Comparison of ENCODE assay signal across 8 cellular contexts in the genomic region with DNA sequence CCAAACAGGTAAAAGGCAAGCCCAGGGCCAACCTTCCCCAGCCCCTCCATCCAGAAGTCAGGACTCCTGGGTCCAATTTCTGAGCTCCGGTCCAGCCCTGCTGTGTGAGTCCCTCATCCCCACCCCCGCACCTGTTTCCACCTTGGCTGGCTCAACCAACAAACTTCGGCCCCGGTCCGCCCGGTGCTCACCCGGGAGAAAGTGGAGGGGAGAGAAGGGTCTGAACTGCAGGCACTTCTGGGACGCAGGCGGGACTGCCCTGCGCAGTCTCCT.
DNase-seq lines count a peak whose midpoint lies in the region; ATAC-seq and TF ChIP-seq lines count a peak whose summit lies in the region.

No MANE protein-coding gene starts in this region.

- ATAC-seq in GM18520 (IDR thresholded peaks at IDR 0.05; ENCODE audit: unreplicated experiment): peak; percentile 2

- H3K9me2 ChIP-seq in OCI-LY1 (ENCODE audit: low read depth, low read length): no peaks in the 10 kb centered on the region

- H3K4me3 ChIP-seq in OCI-LY1 (ENCODE audit: low read depth, low read length, poor library complexity, severe bottlenecking) (peak overlapping the region; percentile 85), parathyroid adenoma (ENCODE audit: low read depth, low read length) (peak overlapping the region; percentile 62)

- no peaks in the 10 kb centered on the region for H3F3A ChIP-seq in OCI-LY1 (ENCODE audit: insufficient read depth, low read length)

- DNase-seq in epithelial cell of prostate (ENCODE audit: low read depth, low spot score) (no peak), inferior parietal cortex (ENCODE audit: extremely low spot score) (no peak), ecto neural progenitor cell (ENCODE audit: low spot score) (no peak)
- no peak for DNase-seq in central memory CD4-positive, alpha-beta T cell
- DNase-seq in stimulated activated CD4-positive, alpha-beta T cell treated with anti-CD3 and anti-CD28 coated beads, Interleukin-2, amount 100 ng/mL, for 24 hours: no peak

- no peaks in the 10 kb centered on the region for H3K79me2 ChIP-seq in OCI-LY1 (ENCODE audit: insufficient read depth, low read length)
- H3K79me2 ChIP-seq in parathyroid adenoma: no peaks in the 10 kb centered on the region

- H2AFZ ChIP-seq in OCI-LY1 (ENCODE audit: low read length) (no peak overlapping the region), parathyroid adenoma (peak overlapping the region; percentile 97)

- peaks cover 43% of the 10 kb centered on the region for H3K4me1 ChIP-seq in OCI-LY1 (ENCODE audit: insufficient read depth, low read length, severe bottlenecking)
- H3K4me1 ChIP-seq in parathyroid adenoma: peaks cover 9% of the 10 kb centered on the region

- H3K27ac ChIP-seq in OCI-LY1 (ENCODE audit: low read depth, low read length, poor library complexity, severe bottlenecking) (no peak overlapping the region), epithelial cell of prostate (peak overlapping the region; percentile 61), parathyroid adenoma (peak overlapping the region; percentile 69)

- H3K27me3 ChIP-seq in OCI-LY1 (ENCODE audit: insufficient read depth, low read length) (no peaks in the 10 kb centered on the region), parathyroid adenoma (ENCODE audit: control insufficient read depth, insufficient read depth, low read length) (no peaks in the 10 kb centered on the region)

- TF ChIP-seq CTCF in OCI-LY1 (IDR thresholded peaks at IDR 0.05; ENCODE audit: low read length) (no peak), parathyroid adenoma (IDR thresholded peaks at IDR 0.05) (no peak)

- no peaks in the 10 kb centered on the region for H4K20me1 ChIP-seq in OCI-LY1 (ENCODE audit: insufficient read depth, low read length)

- no peaks in the 10 kb centered on the region for H3K36me3 ChIP-seq in OCI-LY1 (ENCODE audit: insufficient read depth, low read length)
- H3K36me3 ChIP-seq in parathyroid adenoma (ENCODE audit: control insufficient read depth, insufficient read depth, low read length): no peaks in the 10 kb centered on the region

- H3K9ac ChIP-seq in OCI-LY1 (ENCODE audit: low read length) (peak overlapping the region; percentile 72), parathyroid adenoma (peak overlapping the region; percentile 56)

- H3K4me2 ChIP-seq in OCI-LY1 (ENCODE audit: low read length) (peak overlapping the region; percentile 81), parathyroid adenoma (ENCODE audit: low read length) (peak overlapping the region; percentile 72)

- no peaks in the 10 kb centered on the region for H3K9me3 ChIP-seq in OCI-LY1 (ENCODE audit: low read length)
- no peaks in the 10 kb centered on the region for H3K9me3 ChIP-seq in parathyroid adenoma (ENCODE audit: control insufficient read depth, low read length)
